8 cellular contexts compared by ENCODE assay signal in genomic region chr5:37840036-37840909, GRCh38. TPM values are rescaled to one million over a fixed set of nuclear protein-coding genes. Genes with fewer than 3 reads are reported as not detected.
A peak's percentile ranks its signal among the peaks of the same experiment; 100 is the strongest.
DNase-seq lines count a peak whose midpoint lies in the region; ATAC-seq and TF ChIP-seq lines count a peak whose summit lies in the region.

GDNF (minus strand) TSS chr5:37840041; CDS start chr5:37834796, 5,245 bp downstream.

- no peaks in the 10 kb centered on the region for H3K9me3 Mint-ChIP-seq in effector memory CD8-positive, alpha-beta T cell

- peaks cover 10 to 20% of the 10 kb centered on the region in 2 donors for H3K4me1 Mint-ChIP-seq in effector memory CD8-positive, alpha-beta T cell (ENCODE audit: low read depth in 2 of 2)

- ATAC-seq in HG03432 (IDR thresholded peaks at IDR 0.05; ENCODE audit: unreplicated experiment) (no peak), HG03342 (IDR thresholded peaks at IDR 0.05; ENCODE audit: unreplicated experiment) (no peak)
- ATAC-seq in effector memory CD8-positive, alpha-beta T cell (replicated peaks) = no peak

- no peak for TF ChIP-seq CTCF in epithelial cell of proximal tubule (conservative IDR thresholded peaks at IDR 0.05; ENCODE audit: low read depth, low read length)

- H3K27ac ChIP-seq in muscle layer of duodenum (ENCODE audit: low read length) = peak within 1 kb of the TSS; percentile 66

- H3K4me3 ChIP-seq in epithelial cell of proximal tubule (ENCODE audit: low read depth, low read length) (peak within 1 kb of the TSS; percentile 40), muscle layer of duodenum (ENCODE audit: low read depth in 1 of 2, low read length in 2 of 2) (peak within 1 kb of the TSS; percentile 71 to 78)

- H3K27me3 Mint-ChIP-seq in effector memory CD8-positive, alpha-beta T cell = peaks cover 81 to 91% of the 10 kb centered on the region in 2 donors

- H3K36me3 Mint-ChIP-seq in effector memory CD8-positive, alpha-beta T cell (ENCODE audit: insufficient read depth) = peaks cover 3% of the 10 kb centered on the region

- no peaks in the 10 kb centered on the region for H3K36me3 ChIP-seq in muscle layer of duodenum (ENCODE audit: control insufficient read depth in 1 of 2, insufficient read depth in 2 of 2, low read length in 2 of 2)

- no peak within 1 kb of the TSS for H3K27ac Mint-ChIP-seq in effector memory CD8-positive, alpha-beta T cell

- DNase-seq in NCI-H748 (lab: John Stamatoyannopoulos, UW; ENCODE audit: unreplicated experiment) (peak; percentile 67), NCI-H748 treated with DMSO at 0.1 percent for 48 hours (lab: John Stamatoyannopoulos, UW) (no peak), NOMO-1 treated with DMSO at 0.1 percent for 48 hours (lab: John Stamatoyannopoulos, UW; ENCODE audit: unreplicated experiment) (peak; percentile 20), epithelial cell of proximal tubule (ENCODE audit: low read depth) (no peak)
- no peak for DNase-seq in effector memory CD8-positive, alpha-beta T cell

- H3K4me1 ChIP-seq in muscle layer of duodenum (ENCODE audit: control insufficient read depth in 1 of 2, insufficient read depth in 2 of 2, low read length in 2 of 2) = peaks cover 0 to 15% of the 10 kb centered on the region in 2 donors

- no peaks in the 10 kb centered on the region for H3K9me3 ChIP-seq in muscle layer of duodenum (ENCODE audit: control insufficient read depth in 1 of 2, low read length in 2 of 2)

- peaks cover 47% of the 10 kb centered on the region for H3K27me3 ChIP-seq in muscle layer of duodenum (ENCODE audit: low read depth, low read length)

- peak within 1 kb of the TSS in 1 of 2 donors; percentile 45 for H3K4me3 Mint-ChIP-seq in effector memory CD8-positive, alpha-beta T cell

RNA-seq across cellular contexts. Expression of gene GDNF, which starts in this region (rescaled TPM):
- 0.23 TPM in 1 of 2 replicates, not detected in the other for total RNA-seq in epithelial cell of proximal tubule

Comparison
In these comparisons a context has a peak if more than half of its experiments do, and no peak if none do; other contexts are left out.
1. DNase-seq: peak in NCI-H748 (single experiment) and NOMO-1 treated with DMSO at 0.1 percent for 48 hours (single experiment); none in NCI-H748 treated with DMSO at 0.1 percent for 48 hours (single experiment), epithelial cell of proximal tubule (single experiment) and effector memory CD8-positive, alpha-beta T cell (0 of 3).